Comparison of ENCODE assay signal across 14 cellular contexts in genomic region chr3:111917300-111917699, GRCh38. TPM values are rescaled to one million over a fixed set of nuclear protein-coding genes. Genes with fewer than 3 reads are reported as not detected.
A peak's percentile ranks its signal among the peaks of the same experiment; 100 is the strongest.
DNase-seq lines count a peak whose midpoint lies in the region; ATAC-seq, FAIRE-seq and TF ChIP-seq lines count a peak whose summit lies in the region.
"Had no signal": no experiment of that assay in that cellular context is flagged by ENCODE, and none has a peak within 500 bp of the region (broad histone marks: within the 10 kb centered on the region; RNA-seq: fewer than 3 reads in every experiment).

No MANE protein-coding gene starts in this region.

- POLR2A ChIA-PET in IMR-90 (lab: Charles Lee; ENCODE audit: unreplicated experiment), result no interaction called here

- dilution Hi-C loops in IMR-90 (cut with HindIII; ENCODE audit: low sequenced_read_pairs, unreplicated experiment), result no loop called here

- no peak overlapping the region for H2BK15ac ChIP-seq in IMR-90 (ENCODE audit: low read depth, low read length)

- H3K79me1 ChIP-seq in IMR-90 (ENCODE audit: low read depth in 1 of 2, low read length in 2 of 2), result no peaks in the 10 kb centered on the region; a peak in 1 of 4 replicates

- in situ Hi-C loops in ACHN (cut with HindIII; ENCODE audit: low pct_ligation_motif_present, low pct_unique_long_range_greater_than_20kb, low sequenced_read_pairs), result no loop called here
- in situ Hi-C loops in IMR-90 (cut with MboI; ENCODE audit: low sequenced_read_pairs), result no loop called here
- in situ Hi-C loops in astrocyte of the spinal cord (cut with HindIII; ENCODE audit: low sequenced_read_pairs), result no loop called here
- in situ Hi-C loops in HAP-1 (cut with MboI; ENCODE audit: low sequenced_read_pairs), result no loop called here

- H4K20me1 ChIP-seq in IMR-90 (ENCODE audit: insufficient read depth, low read length), result no peaks in the 10 kb centered on the region

- peak; percentile 67 for DNase-seq in ACHN
- peak; percentile 52 for DNase-seq in IMR-90
- DNase-seq in astrocyte of the spinal cord (ENCODE audit: low read depth, low spot score), result peak; percentile 66
- no peak for DNase-seq in HAP-1 (ENCODE audit: low spot score in 2 of 2)
- no peak for DNase-seq in occipital lobe (lab: John Stamatoyannopoulos, UW)
- no peak for DNase-seq in ascending aorta (ENCODE audit: low spot score in 2 of 2)
- DNase-seq in substantia nigra (lab: John Stamatoyannopoulos, UW), result no peak
- DNase-seq: aorta; MV-4-11; stimulated activated CD4-positive, alpha-beta T cell treated with anti-CD3 and anti-CD28 coated beads, Interleukin-15, amount 100 ng/mL, for 24 hours; stimulated activated CD8-positive, alpha-beta memory T cell treated with anti-CD3 and anti-CD28 coated beads, Interleukin-4, amount 100 ng/mL, for 48 hours had no signal

- H2AK9ac ChIP-seq in IMR-90 (replicated peaks; ENCODE audit: low read depth, low read length, poor library complexity), result no peak overlapping the region

- H3K27ac ChIP-seq in IMR-90 (ENCODE audit: insufficient read depth, low read length), result no peak overlapping the region
- H3K27ac ChIP-seq in ascending aorta, result no peak overlapping the region
- no peak overlapping the region for H3K27ac ChIP-seq in substantia nigra (ENCODE audit: low read depth, low read length, poor library complexity, severe bottlenecking)
- H3K27ac ChIP-seq: SK-N-MC, vagina had no signal

- peak; percentile 78 for FAIRE-seq in islet of Langerhans (lab: Jason Lieb, UNC)

- no peak overlapping the region for H4K8ac ChIP-seq in IMR-90 (ENCODE audit: low read depth in 2 of 2, low read length in 2 of 2)

- H2AFZ ChIP-seq in IMR-90 (replicated peaks; ENCODE audit: low read length, poor library complexity), result no peak overlapping the region

- H3K56ac ChIP-seq in IMR-90 (ENCODE audit: extremely low read depth, insufficient read depth, low read length), result no peak overlapping the region

- no peak for TF ChIP-seq POLR2A in IMR-90 (IDR thresholded peaks at IDR 0.05; ENCODE audit: low read depth, low read length)

- no peaks in the 10 kb centered on the region for H3K9me3 ChIP-seq in IMR-90 (ENCODE audit: control insufficient read depth, insufficient read depth, low read length)
- no peaks in the 10 kb centered on the region for H3K9me3 ChIP-seq in HAP-1
- H3K9me3 ChIP-seq in ascending aorta, result no peaks in the 10 kb centered on the region
- H3K9me3 ChIP-seq: vagina had no signal

- no TSS peak for BruUV-seq in IMR-90 (replicated peaks; lab: Mats Ljungman, UMichigan)

- no peak overlapping the region for H3K4me3 ChIP-seq in IMR-90 (ENCODE audit: insufficient read depth, low read depth, low read length)
- H3K4me3 ChIP-seq in astrocyte of the spinal cord (ENCODE audit: low read depth, low read length), result no peak overlapping the region
- H3K4me3 ChIP-seq in HAP-1, result no peak overlapping the region
- H3K4me3 ChIP-seq in ascending aorta, result no peak overlapping the region
- H3K4me3 ChIP-seq: SK-N-MC, vagina had no signal

- no peak for TF ChIP-seq RAD21 in IMR-90 (IDR thresholded peaks at IDR 0.05; ENCODE audit: low read length)

- H3K27me3 ChIP-seq in IMR-90 (ENCODE audit: control insufficient read depth, insufficient read depth, low read length), result no peaks in the 10 kb centered on the region
- peaks cover 5% of the 10 kb centered on the region; the same call in 1 of the 2 replicates for H3K27me3 ChIP-seq in HAP-1 (ENCODE audit: low read depth)
- no peaks in the 10 kb centered on the region for H3K27me3 ChIP-seq in ascending aorta
- H3K27me3 ChIP-seq: vagina had no signal

- no peak for TF ChIP-seq CTCF in IMR-90 (conservative IDR thresholded peaks at IDR 0.05; ENCODE audit: low read depth, low read length)
- no peak for TF ChIP-seq CTCF in astrocyte of the spinal cord (IDR thresholded peaks at IDR 0.05; ENCODE audit: low read depth, low read length)
- TF ChIP-seq CTCF in ascending aorta (IDR thresholded peaks at IDR 0.05), result no peak

- intact Hi-C loops in IMR-90 (cut with micrococcal nuclease), result no loop called here
- intact Hi-C loops in ascending aorta (cut with DNase I), result no loop called here

- no peak overlapping the region for H3K4ac ChIP-seq in IMR-90 (ENCODE audit: low read depth, low read length)

- no peak overlapping the region for H3K4me2 ChIP-seq in IMR-90 (ENCODE audit: low read depth, low read length)

- ATAC-seq in IMR-90 (ENCODE audit: low read depth), result no peak; the same call in 1 of the 2 replicates

- no peak overlapping the region for H2BK20ac ChIP-seq in IMR-90 (ENCODE audit: low read depth, low read length)

- H2BK120ac ChIP-seq in IMR-90 (ENCODE audit: low read depth, low read length), result no peak overlapping the region

- CTCF ChIA-PET in IMR-90 (lab: Yijun Ruan, JAX), result interaction anchor here (0.7 kb wide), 1 partner anchor 37 kb away, joined by 3 read pairs; no protein-coding TSS in a partner anchor

- H2BK5ac ChIP-seq in IMR-90 (ENCODE audit: low read depth, low read length, poor library complexity, severe bottlenecking), result no peak overlapping the region

- H3K14ac ChIP-seq in IMR-90 (replicated peaks; ENCODE audit: low read depth, low read length), result no peak overlapping the region

- H4K91ac ChIP-seq in IMR-90 (ENCODE audit: insufficient read depth, low read depth, low read length), result no peak overlapping the region

- H3K4me1 ChIP-seq in IMR-90 (ENCODE audit: control insufficient read depth, insufficient read depth, low read length) (no peaks in the 10 kb centered on the region; the same call in 1 of the 2 replicates), HAP-1 (no peaks in the 10 kb centered on the region), ascending aorta (peaks cover 0 to 11% of the 10 kb centered on the region in 2 donors)

- H3K18ac ChIP-seq in IMR-90 (ENCODE audit: low read depth, low read length), result no peak overlapping the region

- no peak overlapping the region for H3K9ac ChIP-seq in IMR-90 (ENCODE audit: low read depth, low read length)

- H2AK5ac ChIP-seq in IMR-90 (ENCODE audit: low read depth, low read length), result no peak overlapping the region

- no peaks in the 10 kb centered on the region for H3K9me1 ChIP-seq in IMR-90 (ENCODE audit: insufficient read depth, low read length)

- H4K5ac ChIP-seq in IMR-90 (ENCODE audit: low read depth, low read length), result no peak overlapping the region

- peaks cover 13% of the 10 kb centered on the region for H3K36me3 ChIP-seq in IMR-90 (ENCODE audit: control insufficient read depth, insufficient read depth, low read length)
- H3K36me3 ChIP-seq in HAP-1 (replicated peaks), result no peaks in the 10 kb centered on the region
- H3K36me3 ChIP-seq in ascending aorta, result peaks cover 15 to 59% of the 10 kb centered on the region in 2 donors

- H3K23ac ChIP-seq in IMR-90 (ENCODE audit: low read depth, low read length), result no peak overlapping the region

- no CpG with 5 or more reads among the region's 1 CpG for WGBS in IMR-90 (ENCODE audit: extremely low coverage in 2 of 2, insufficient read length in 1 of 2), 2 experiments

TF ChIP-seq in IMR-90, 13 proteins besides CTCF, POLR2A, EP300 and RAD21:
- TF ChIP-seq SMC3 (IDR thresholded peaks at IDR 0.05; ENCODE audit: low read depth, low read length) (no peak), CEBPB (IDR thresholded peaks at IDR 0.05; ENCODE audit: low read depth, low read length) (no peak), MAZ (IDR thresholded peaks at IDR 0.05; ENCODE audit: borderline replicate concordance, low read depth, low read length) (no peak), RCOR1 (IDR thresholded peaks at IDR 0.05; ENCODE audit: insufficient replicate concordance, low read length) (no peak), MAFK (IDR thresholded peaks at IDR 0.05; ENCODE audit: low read depth, low read length) (no peak), MXI1 (IDR thresholded peaks at IDR 0.05; ENCODE audit: borderline replicate concordance, low read depth, low read length) (no peak), BHLHE40 (IDR thresholded peaks at IDR 0.05; ENCODE audit: low read depth, low read length) (no peak), FOS (IDR thresholded peaks at IDR 0.05; ENCODE audit: low read depth, low read length) (no peak), CHD1 (IDR thresholded peaks at IDR 0.05; ENCODE audit: low read depth, low read length) (no peak)
- TF ChIP-seq, protein P1, sequence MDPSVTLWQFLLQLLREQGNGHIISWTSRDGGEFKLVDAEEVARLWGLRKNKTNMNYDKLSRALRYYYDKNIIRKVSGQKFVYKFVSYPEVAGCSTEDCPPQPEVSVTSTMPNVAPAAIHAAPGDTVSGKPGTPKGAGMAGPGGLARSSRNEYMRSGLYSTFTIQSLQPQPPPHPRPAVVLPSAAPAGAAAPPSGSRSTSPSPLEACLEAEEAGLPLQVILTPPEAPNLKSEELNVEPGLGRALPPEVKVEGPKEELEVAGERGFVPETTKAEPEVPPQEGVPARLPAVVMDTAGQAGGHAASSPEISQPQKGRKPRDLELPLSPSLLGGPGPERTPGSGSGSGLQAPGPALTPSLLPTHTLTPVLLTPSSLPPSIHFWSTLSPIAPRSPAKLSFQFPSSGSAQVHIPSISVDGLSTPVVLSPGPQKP (IDR thresholded peaks at IDR 0.05; ENCODE audit: borderline replicate concordance, low read depth, low read length), result no peak
- TF ChIP-seq, protein P2, sequence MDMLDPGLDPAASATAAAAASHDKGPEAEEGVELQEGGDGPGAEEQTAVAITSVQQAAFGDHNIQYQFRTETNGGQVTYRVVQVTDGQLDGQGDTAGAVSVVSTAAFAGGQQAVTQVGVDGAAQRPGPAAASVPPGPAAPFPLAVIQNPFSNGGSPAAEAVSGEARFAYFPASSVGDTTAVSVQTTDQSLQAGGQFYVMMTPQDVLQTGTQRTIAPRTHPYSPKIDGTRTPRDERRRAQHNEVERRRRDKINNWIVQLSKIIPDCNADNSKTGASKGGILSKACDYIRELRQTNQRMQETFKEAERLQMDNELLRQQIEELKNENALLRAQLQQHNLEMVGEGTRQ (IDR thresholded peaks at IDR 0.05; ENCODE audit: low read depth, low read length), result no peak

RNA-seq across cellular contexts. Expression of gene PHLDB2, which starts 58.2 kb away (rescaled TPM):
- 27.2 and 28.7 TPM in 2 replicates for total RNA-seq in IMR-90 (2012; rRNA removed)
- 8.0 and 10.6 TPM in 2 replicates for polyA plus RNA-seq in IMR-90 (2012; rRNA removed)
- 2.4 and 2.9 TPM in 2 replicates for polyA plus RNA-seq in IMR-90 (2012; cell fraction: cytosol; rRNA removed)
- polyA plus RNA-seq in IMR-90 (2012; cell fraction: nucleus; rRNA removed; ENCODE audit: low replicate concordance), result 4.0 and 19.6 TPM in 2 replicates
- total RNA-seq in occipital lobe, result 13.6 TPM
- total RNA-seq in ascending aorta, result 58.6 TPM

Comparison
In these comparisons a context has a peak if more than half of its experiments do, and no peak if none do; other contexts are left out.
1. DNase-seq: peak in ACHN (single experiment), IMR-90 (single experiment) and astrocyte of the spinal cord (single experiment); none in HAP-1 (0 of 2), occipital lobe (single experiment), ascending aorta (0 of 2) and substantia nigra (0 of 49).